ENCODE assay signal across 19 cellular contexts in genomic region chr7:152756126-152756525, GRCh38. TPM values are rescaled to one million over a fixed set of nuclear protein-coding genes. Genes with fewer than 3 reads are reported as not detected.
A peak's percentile ranks its signal among the peaks of the same experiment; 100 is the strongest.
DNase-seq lines count a peak whose midpoint lies in the region; ATAC-seq and TF ChIP-seq lines count a peak whose summit lies in the region.
"Had no signal": no experiment of that assay in that cellular context is flagged by ENCODE, and none has a peak within 500 bp of the region (broad histone marks: within the 10 kb centered on the region; RNA-seq: fewer than 3 reads in every experiment).

No MANE protein-coding gene starts in this region.

- H3K4me1 Mint-ChIP-seq in Caco-2 (ENCODE audit: low read depth, unreplicated experiment) = no peaks in the 10 kb centered on the region

- H3K4me3 ChIP-seq in Caco-2 (ENCODE audit: low read depth, low read length) = no peak overlapping the region
- H3K4me3 ChIP-seq: K562, MG63, PC-9, SK-N-MC had no signal

- CTCF ChIA-PET in Caco-2 (lab: Charles Lee) = no interaction called here

- DNase-seq in NCI-H82 (lab: John Stamatoyannopoulos, UW) (peak; percentile 11), NCI-H82 treated with DMSO at 0.1 percent for 48 hours (lab: John Stamatoyannopoulos, UW; ENCODE audit: unreplicated experiment) (no peak), HCEC 1CT (peak; percentile 7), NCI-H69 (lab: John Stamatoyannopoulos, UW) (peak; percentile 53), fibroblast of peridontal ligament (ENCODE audit: extremely low read depth) (peak; percentile 28), left lobe of liver (ENCODE audit: low spot score) (no peak), Caco-2 (no peak)
- DNase-seq: DMS79 treated with DMSO at 0.1 percent for 48 hours, MG63, NCI-H146, NCI-H2171 treated with DMSO at 0.1 percent for 48 hours, NCI-H510A treated with DMSO at 0.1 percent for 48 hours, NCI-H774, PC-9, SHP77 treated with DMSO at 0.1 percent for 48 hours, T-helper 2 cell had no signal

- POLR2A ChIA-PET in Caco-2 (lab: Charles Lee) = no interaction called here

- ATAC-seq in GM21367 (IDR thresholded peaks at IDR 0.05; ENCODE audit: unreplicated experiment) (no peak), left lobe of liver (no peak)
- ATAC-seq: K562 had no signal

- TF ChIP-seq CTCF in Caco-2 (IDR thresholded peaks at IDR 0.05; ENCODE audit: insufficient read depth in 1 of 2, low read depth in 1 of 2, low read length in 1 of 2, severe bottlenecking in 1 of 2, unreplicated experiment in 1 of 2) = no peak

- H3K4me1 ChIP-seq in Caco-2 = peaks cover 3% of the 10 kb centered on the region; the same call in 1 of the 2 replicates

- H3K27ac Mint-ChIP-seq in Caco-2 (ENCODE audit: unreplicated experiment) = no peak overlapping the region

- no peaks in the 10 kb centered on the region for H3K9me3 Mint-ChIP-seq in Caco-2 (ENCODE audit: unreplicated experiment)

- intact Hi-C loops in Caco-2 (cut with micrococcal nuclease; ENCODE audit: unreplicated experiment) = no loop called here

- no peak overlapping the region for H3K4me3 Mint-ChIP-seq in Caco-2 (ENCODE audit: unreplicated experiment)

- H3K27me3 Mint-ChIP-seq in Caco-2 (ENCODE audit: insufficient read depth, unreplicated experiment) = peaks cover 2% of the 10 kb centered on the region

- no peaks in the 10 kb centered on the region for H3K9me3 ChIP-seq in Caco-2
- H3K9me3 ChIP-seq: MG63 had no signal

- no peaks in the 10 kb centered on the region for H3K36me3 ChIP-seq in Caco-2 (ENCODE audit: control insufficient read depth, insufficient read depth, low read length)
- H3K36me3 ChIP-seq: MG63 had no signal

- peaks cover 16% of the 10 kb centered on the region for H3K36me3 Mint-ChIP-seq in Caco-2 (ENCODE audit: insufficient read depth, unreplicated experiment)

- H3K27me3 ChIP-seq in Caco-2 (replicated peaks; ENCODE audit: control insufficient read depth, insufficient read depth, low read length) = no peaks in the 10 kb centered on the region
- H3K27me3 ChIP-seq: MG63 had no signal

- no TSS peak for BruUV-seq in Caco-2 (replicated peaks; lab: Mats Ljungman, UMichigan)

RNA-seq across cellular contexts. Expression of gene ACTR3B, which starts 3.4 kb away (rescaled TPM):
- 6.5 TPM for total RNA-seq in left lobe of liver
- 20.2 and 20.9 TPM in 2 replicates for total RNA-seq in Caco-2 (2022)

Comparison
In these comparisons a context has a peak if more than half of its experiments do, and no peak if none do; other contexts are left out.
1. DNase-seq: peak in NCI-H82 (single experiment), HCEC 1CT (single experiment), NCI-H69 (single experiment) and fibroblast of peridontal ligament (single experiment); none in NCI-H82 treated with DMSO at 0.1 percent for 48 hours (single experiment), left lobe of liver (single experiment) and Caco-2 (0 of 2).